8 cellular contexts compared by ENCODE assay signal in genomic region chr2:112542123-112542973, GRCh38. TPM values are rescaled to one million over a fixed set of nuclear protein-coding genes. Genes with fewer than 3 reads are reported as not detected.
A peak's percentile ranks its signal among the peaks of the same experiment; 100 is the strongest.
DNase-seq lines count a peak whose midpoint lies in the region; TF ChIP-seq lines count a peak whose summit lies in the region.

TSS of gene POLR1B (plus strand) at chr2:112542465. CDS start at chr2:112542495, 30 bp downstream.

- intact Hi-C loops in stomach (cut with DNase I; ENCODE audit: low total_unique reads), result loop anchor here (10.0 kb wide), 1 partner anchor 58 kb away; the partner anchor contains the start of gene TTL

- no peaks in the 10 kb centered on the region for H3K27me3 ChIP-seq in neural cell (ENCODE audit: insufficient read depth, low read depth, low read length)
- no peaks in the 10 kb centered on the region for H3K27me3 ChIP-seq in stomach

- peak within 1 kb of the TSS; percentile 80 for H3K4me3 ChIP-seq in fibroblast of villous mesenchyme (ENCODE audit: low read depth, low read length)
- H3K4me3 ChIP-seq in neural cell (ENCODE audit: low read length), result peak within 1 kb of the TSS; percentile 86
- peak within 1 kb of the TSS; percentile 77 to 97 (median 89) for H3K4me3 ChIP-seq in stomach

- TF ChIP-seq POLR2A in stomach (IDR thresholded peaks at IDR 0.05), result no peak

- H3K9me3 ChIP-seq in neural cell (ENCODE audit: low read length) (no peaks in the 10 kb centered on the region), stomach (no peaks in the 10 kb centered on the region)

- H3K27ac ChIP-seq in RWPE1, result peak within 1 kb of the TSS; percentile 89
- peak within 1 kb of the TSS; percentile 61 for H3K27ac ChIP-seq in neural cell (ENCODE audit: low read length)
- H3K27ac ChIP-seq in stomach, result peak within 1 kb of the TSS; percentile 83 to 90 (median 89)

- H3K9me2 ChIP-seq in neural cell (ENCODE audit: insufficient read depth, low read length), result no peaks in the 10 kb centered on the region

- peaks cover 14% of the 10 kb centered on the region for H3K79me2 ChIP-seq in neural cell (replicated peaks; ENCODE audit: insufficient read depth, low read length)

- TF ChIP-seq EP300 in neural cell (conservative IDR thresholded peaks at IDR 0.05; ENCODE audit: poor library complexity, severe bottlenecking) (peak; percentile 26), stomach (IDR thresholded peaks at IDR 0.05) (no peak)

- no peaks in the 10 kb centered on the region for H4K20me1 ChIP-seq in neural cell (ENCODE audit: insufficient read depth)

- no peak for TF ChIP-seq RAD21 in neural cell (conservative IDR thresholded peaks at IDR 0.05)

- peak; percentile 89 for DNase-seq in ELR (ENCODE audit: low read depth)
- DNase-seq in GOT3 (lab: John Stamatoyannopoulos, UW), result peak; percentile 51
- peak; percentile 83 to 85 for DNase-seq in Kasumi-1 (lab: John Stamatoyannopoulos, UW)
- peak; percentile 81 for DNase-seq in RWPE1 (ENCODE audit: low spot score)
- DNase-seq in activated effector memory CD4-positive, alpha-beta T cell treated with anti-CD3 and anti-CD28 coated beads, Interleukin-2, amount 50 U/mL, for 16 hours, result peak; percentile 92
- peak; percentile 78 for DNase-seq in fibroblast of villous mesenchyme (ENCODE audit: low read depth)
- DNase-seq in stomach, result peak; percentile 85

- peak within 1 kb of the TSS; percentile 88 for H3K4me2 ChIP-seq in neural cell (ENCODE audit: low read length)

- peaks cover 8 to 32% (median 23%) of the 10 kb centered on the region in 4 donors for H3K4me1 ChIP-seq in stomach

- no peaks in the 10 kb centered on the region for H3F3A ChIP-seq in neural cell (ENCODE audit: insufficient read depth, low read length, poor library complexity, severe bottlenecking)

- peak within 1 kb of the TSS; percentile 70 for H3K9ac ChIP-seq in neural cell (ENCODE audit: low read length)

- TF ChIP-seq CTCF in RWPE1 (conservative IDR thresholded peaks at IDR 0.05; ENCODE audit: low read depth), result no peak
- TF ChIP-seq CTCF in fibroblast of villous mesenchyme (IDR thresholded peaks at IDR 0.05; ENCODE audit: insufficient read depth, low read depth, low read length), result no peak
- no peak for TF ChIP-seq CTCF in neural cell (IDR thresholded peaks at IDR 0.05; ENCODE audit: poor library complexity, severe bottlenecking)
- no peak for TF ChIP-seq CTCF in stomach (IDR thresholded peaks at IDR 0.05)

- WGBS in stomach, 5 donors, result 0 to 1% (median 0%) methylated on average over 48 to 66 of the region's 66 CpGs

- CTCF ChIA-PET in RWPE1 (lab: Yijun Ruan, JAX), result interaction anchor here (0.7 kb wide), 1 partner anchor 113 kb away, joined by 3 read pairs; no protein-coding TSS in a partner anchor

- POLR2A ChIA-PET in RWPE1 (lab: Yijun Ruan, JAX; ENCODE audit: low non-redundant PET), result no interaction called here

- peak within 1 kb of the TSS; percentile 62 for H2AFZ ChIP-seq in neural cell (ENCODE audit: low read depth, low read length)

- H3K36me3 ChIP-seq in neural cell (ENCODE audit: insufficient read depth, low read length) (no peaks in the 10 kb centered on the region), stomach (peaks cover 0 to 16% (median 10%) of the 10 kb centered on the region in 4 donors)

TF ChIP-seq in neural cell, 6 proteins besides CTCF, POLR2A, EP300 and RAD21:
- peak; percentile 17 for TF ChIP-seq POLR2AphosphoS5 (IDR thresholded peaks at IDR 0.05)
- peak; percentile 100 for TF ChIP-seq MXI1 (conservative IDR thresholded peaks at IDR 0.05; ENCODE audit: poor library complexity, severe bottlenecking)
- TF ChIP-seq REST (IDR thresholded peaks at IDR 0.05; ENCODE audit: borderline replicate concordance), result no peak
- TF ChIP-seq SMC3 (conservative IDR thresholded peaks at IDR 0.05; ENCODE audit: poor library complexity), result peak; percentile 44

RNA-seq across cellular contexts. Expression of gene POLR1B, which starts in this region (rescaled TPM):
- total RNA-seq in fibroblast of villous mesenchyme, result 14.8 and 16.0 TPM in 2 replicates
- 7.1 and 9.8 TPM in 2 replicates for polyA plus RNA-seq in neural cell
- 21.2 and 22.7 TPM in 2 replicates for polyA minus RNA-seq in neural cell
- 10 to 100 TPM; 10.4 to 42.9 (median 16.9) TPM for total RNA-seq in stomach
- polyA plus RNA-seq in stomach, result 1 to 10 TPM; 2.7 to 4.2 (median 3.9) TPM

Comparison
In these comparisons a context has a peak if more than half of its experiments do, and no peak if none do; other contexts are left out.
1. Peak in every context shown above with its lines: DNase-seq, H3K4me3 ChIP-seq and H3K27ac ChIP-seq.